In genomic region chr15:85407421-85408269, GRCh38 we compare ENCODE assay signal across 9 cellular contexts. TPM values are rescaled to one million over a fixed set of nuclear protein-coding genes. Genes with fewer than 3 reads are reported as not detected.
DNase-seq lines count a peak whose midpoint lies in the region; ATAC-seq and TF ChIP-seq lines count a peak whose summit lies in the region.
"Had no signal": no experiment of that assay in that cellular context is flagged by ENCODE, and none has a peak within 500 bp of the region (broad histone marks: within the 10 kb centered on the region; RNA-seq: fewer than 3 reads in every experiment).

No MANE protein-coding gene starts in this region.

- no peak overlapping the region for H3K4me3 ChIP-seq in gastroesophageal sphincter

- H3K9me3 ChIP-seq in gastroesophageal sphincter = no peaks in the 10 kb centered on the region

- DNase-seq in Daoy (ENCODE audit: low read depth) (peak; percentile 82), LHCN-M2 (ENCODE audit: low read depth) (peak; percentile 88), activated T-cell treated with anti-CD3 and anti-CD28 coated beads for 48 hours (ENCODE audit: low read depth) (peak; percentile 12), T-helper 9 cell (no peak), NCI-H146 treated with DMSO at 0.1 percent for 48 hours (lab: John Stamatoyannopoulos, UW; ENCODE audit: unreplicated experiment) (no peak)
- peak in 2 of 3 donors; percentile 4 to 24 for DNase-seq in stimulated activated CD4-positive, alpha-beta T cell treated with anti-CD3 and anti-CD28 coated beads, TNF-alpha, amount 100 ng/mL, for 48 hours (ENCODE audit: low read depth in 3 of 3)

- no peak for TF ChIP-seq POLR2A in gastroesophageal sphincter (IDR thresholded peaks at IDR 0.05)

- TF ChIP-seq EP300 in gastroesophageal sphincter (IDR thresholded peaks at IDR 0.05) = no peak

- peak overlapping the region in 3 of 4 donors; percentile 21 to 60 (median 42) for H3K27ac ChIP-seq in gastroesophageal sphincter
- H3K27ac ChIP-seq: parathyroid adenoma had no signal

- peaks cover 25 to 81% (median 26%) of the 10 kb centered on the region in 3 donors for H3K4me1 ChIP-seq in gastroesophageal sphincter
- H3K4me1 ChIP-seq: parathyroid adenoma had no signal

- no peaks in the 10 kb centered on the region for H3K36me3 ChIP-seq in gastroesophageal sphincter

- WGBS in gastroesophageal sphincter (ENCODE audit: low coverage in 1 of 2), 2 donors = 75 to 78% methylated on average over 4 to 5 of the region's 6 CpGs

- ATAC-seq in GM21529 (IDR thresholded peaks at IDR 0.05; ENCODE audit: unreplicated experiment) (peak; percentile 48), gastroesophageal sphincter (peak; percentile 68)

- H3K27me3 ChIP-seq in gastroesophageal sphincter = no peaks in the 10 kb centered on the region

- no peak for TF ChIP-seq CTCF in gastroesophageal sphincter (IDR thresholded peaks at IDR 0.05)

RNA-seq across cellular contexts. Expression of gene AKAP13, which starts 27.2 kb away (rescaled TPM):
- total RNA-seq in Daoy (2014; rRNA removed; shearing (Covaris generic)) = 9.9 and 18.5 TPM in 2 replicates
- total RNA-seq in LHCN-M2 (2014; rRNA removed) = 35.4 and 55.3 TPM in 2 replicates
- polyA plus RNA-seq in LHCN-M2 (2012) = 15.8 TPM
- total RNA-seq in gastroesophageal sphincter = 100 to 1,000 TPM; 196 to 252 (median 215) TPM

Comparison
In these comparisons a context has a peak if more than half of its experiments do, and no peak if none do; other contexts are left out.
1. DNase-seq: peak in Daoy (single experiment), LHCN-M2 (single experiment), activated T-cell treated with anti-CD3 and anti-CD28 coated beads for 48 hours (single experiment) and stimulated activated CD4-positive, alpha-beta T cell treated with anti-CD3 and anti-CD28 coated beads, TNF-alpha, amount 100 ng/mL, for 48 hours (2 of 3); none in T-helper 9 cell (single experiment) and NCI-H146 treated with DMSO at 0.1 percent for 48 hours (single experiment).